23 cellular contexts compared by ENCODE assay signal in the genomic region with DNA sequence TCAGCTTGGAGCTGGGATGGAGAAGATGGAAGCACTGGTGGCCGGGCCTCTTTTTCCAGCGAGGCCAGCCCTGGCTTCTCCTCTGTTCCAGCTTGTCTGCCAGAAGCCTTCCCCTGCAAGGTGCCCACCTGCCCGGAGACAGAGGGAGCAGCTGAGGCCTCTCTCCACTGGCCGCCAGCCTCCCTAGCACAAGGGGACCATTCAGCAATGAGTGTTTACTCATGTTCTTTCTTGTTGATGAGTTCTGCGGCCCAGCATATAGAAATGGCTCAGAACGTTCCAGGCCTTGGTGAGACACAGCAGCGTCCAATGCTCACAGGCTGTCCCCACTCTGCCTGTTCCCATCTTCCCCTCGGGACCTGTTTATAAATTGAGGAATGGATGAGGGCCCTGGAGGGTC. TPM values are rescaled to one million over a fixed set of nuclear protein-coding genes. Genes with fewer than 3 reads are reported as not detected.
DNase-seq lines count a peak whose midpoint lies in the region; ATAC-seq and TF ChIP-seq lines count a peak whose summit lies in the region.
"Had no signal": no experiment of that assay in that cellular context is flagged by ENCODE, and none has a peak within 500 bp of the region (broad histone marks: within the 10 kb centered on the region; RNA-seq: fewer than 3 reads in every experiment).

No MANE protein-coding gene starts in this region.

- no peak overlapping the region for H3K4me3 ChIP-seq in esophagus muscularis mucosa
- no peak overlapping the region for H3K4me3 ChIP-seq in tibial artery
- H3K4me3 ChIP-seq: body of pancreas, SJSA1 had no signal

- ATAC-seq in GM18511 (IDR thresholded peaks at IDR 0.05; ENCODE audit: unreplicated experiment) = no peak
- ATAC-seq: activated CD8-positive, alpha-beta T cell treated with anti-CD3 and anti-CD28 coated beads for 36 hours; activated T-cell treated with anti-CD3 and anti-CD28 coated beads, Interleukin-2, amount 50 U/mL, for 4 hours; body of pancreas; left ventricle myocardium superior; naive thymus-derived CD4-positive, alpha-beta T cell; stimulated activated naive CD8-positive, alpha-beta T cell treated with anti-CD3 and anti-CD28 coated beads, Interleukin-15, Interleukin-2, amounts not matched to agents 100 U/mL and 50 U/mL, for 24 hours; WTC11 had no signal

- peak overlapping the region; percentile 90 to 94 (median 92) for H3K27ac ChIP-seq in esophagus muscularis mucosa (replicated peaks in 1 of 4)
- peak overlapping the region; percentile 85 to 90 for H3K27ac ChIP-seq in tibial artery
- H3K27ac ChIP-seq: 22Rv1, body of pancreas, KMS-11, SJSA1 had no signal

- TF ChIP-seq POLR2A in esophagus muscularis mucosa (IDR thresholded peaks at IDR 0.05; ENCODE audit: low read depth) = no peak

- TF ChIP-seq CTCF in esophagus muscularis mucosa (IDR thresholded peaks at IDR 0.05) (no peak), tibial artery (IDR thresholded peaks at IDR 0.05) (no peak)

- intact Hi-C loops in esophagus muscularis mucosa (cut with DNase I) (no loop called here), tibial artery (cut with DNase I; ENCODE audit: low total_unique reads) (no loop called here)

- DNase-seq in NCI-H510A treated with DMSO at 0.1 percent for 48 hours (lab: John Stamatoyannopoulos, UW) (peak; percentile 22), NCI-H510A (lab: John Stamatoyannopoulos, UW) (no peak), esophagus muscularis mucosa (ENCODE audit: extremely low spot score) (no peak), occipital lobe (lab: John Stamatoyannopoulos, UW) (peak; percentile 73), tibial artery (no peak), RPMI8226 (no peak), NOMO-1 treated with DMSO at 0.1 percent for 48 hours (lab: John Stamatoyannopoulos, UW; ENCODE audit: unreplicated experiment) (no peak)
- DNase-seq: activated CD8-positive, alpha-beta T cell treated with anti-CD3 and anti-CD28 coated beads for 36 hours; activated naive CD4-positive, alpha-beta T cell treated with anti-CD3 and anti-CD28 coated beads, Interleukin-2, amount 10 ng/mL, durations not matched to agents 7 days and 5 days; activated T-cell treated with anti-CD3 and anti-CD28 coated beads, Interleukin-2, amount 50 U/mL, for 4 hours; body of pancreas; foreskin fibroblast; HCEC 1CT; left ventricle myocardium superior; naive thymus-derived CD4-positive, alpha-beta T cell; NCI-H1105; stimulated activated naive CD8-positive, alpha-beta T cell treated with anti-CD3 and anti-CD28 coated beads, Interleukin-15, Interleukin-2, amounts not matched to agents 100 U/mL and 50 U/mL, for 24 hours had no signal

- H3K27me3 ChIP-seq in esophagus muscularis mucosa (no peaks in the 10 kb centered on the region), tibial artery (no peaks in the 10 kb centered on the region)
- H3K27me3 ChIP-seq: body of pancreas, SJSA1 had no signal

- H3K9me3 ChIP-seq in esophagus muscularis mucosa = no peaks in the 10 kb centered on the region
- H3K9me3 ChIP-seq in tibial artery = no peaks in the 10 kb centered on the region
- H3K9me3 ChIP-seq: body of pancreas, SJSA1 had no signal

- H3K4me1 ChIP-seq in esophagus muscularis mucosa (peaks cover 75 to 87% (median 82%) of the 10 kb centered on the region in 4 donors), tibial artery (peaks cover 7 to 68% (median 44%) of the 10 kb centered on the region in 4 donors)

- 90% methylated on average over 7 of the region's 8 CpGs for WGBS in esophagus muscularis mucosa

- no peak for TF ChIP-seq EP300 in esophagus muscularis mucosa (IDR thresholded peaks at IDR 0.05)

- peaks cover 14 to 36% (median 22%) of the 10 kb centered on the region in 4 donors for H3K36me3 ChIP-seq in esophagus muscularis mucosa
- peaks cover 18 to 24% (median 19%) of the 10 kb centered on the region in 3 donors for H3K36me3 ChIP-seq in tibial artery

RNA-seq across cellular contexts. Expression of a gene that starts 47.3 kb away (rescaled TPM):
- total RNA-seq in esophagus muscularis mucosa (10 to 100 TPM; 24.1 to 43.0 (median 38.7) TPM), occipital lobe (7.2 TPM)
- total RNA-seq: B cell had no signal

Comparison
In these comparisons a context has a peak if more than half of its experiments do, and no peak if none do; other contexts are left out.
1. DNase-seq: peak in NCI-H510A treated with DMSO at 0.1 percent for 48 hours (single experiment) and occipital lobe (single experiment); none in NCI-H510A (single experiment), esophagus muscularis mucosa (single experiment), tibial artery (0 of 2), RPMI8226 (single experiment) and NOMO-1 treated with DMSO at 0.1 percent for 48 hours (single experiment).